17 cellular contexts compared by ENCODE assay signal in the genomic region with DNA sequence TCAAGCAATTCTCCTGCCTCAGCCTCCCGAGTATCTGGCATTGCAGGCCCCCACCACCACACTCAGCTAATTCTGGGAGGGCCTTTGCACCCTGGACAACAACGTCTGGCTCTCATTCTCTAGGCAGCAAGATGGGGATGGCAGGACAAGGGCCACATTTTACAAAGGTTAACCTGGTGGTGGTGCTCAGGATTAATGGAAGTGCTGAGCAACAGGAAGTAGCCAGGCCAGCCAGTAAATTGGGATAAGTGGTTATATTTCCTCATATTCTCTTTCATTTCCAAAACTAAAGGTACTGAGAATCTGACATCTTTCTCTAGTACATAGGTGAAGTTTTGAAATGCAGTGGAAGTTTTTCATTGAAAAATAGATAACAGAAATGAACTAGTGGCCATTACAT. TPM values are rescaled to one million over a fixed set of nuclear protein-coding genes. Genes with fewer than 3 reads are reported as not detected.
A peak's percentile ranks its signal among the peaks of the same experiment; 100 is the strongest.
DNase-seq lines count a peak whose midpoint lies in the region; ATAC-seq and TF ChIP-seq lines count a peak whose summit lies in the region.
"Had no signal": no experiment of that assay in that cellular context is flagged by ENCODE, and none has a peak within 500 bp of the region (broad histone marks: within the 10 kb centered on the region; RNA-seq: fewer than 3 reads in every experiment).

No MANE protein-coding gene starts in this region.

- H3K27ac ChIP-seq in heart right ventricle (peak overlapping the region in 7 of 10 donors; percentile 2 to 72 (median 56)), colonic mucosa (peak overlapping the region; percentile 6), mesenchymal stem cell (ENCODE audit: low read length, poor library complexity, severe bottlenecking) (no peak overlapping the region), aorta (ENCODE audit: low read depth in 1 of 2, low read length in 2 of 2) (peak overlapping the region; percentile 58 to 84)

- ATAC-seq in heart right ventricle (peak in 1 of 8 donors; percentile 25), left ventricle myocardium superior (no peak), aorta (ENCODE audit: low FRiP score) (no peak), GM19452 (IDR thresholded peaks at IDR 0.05; ENCODE audit: unreplicated experiment) (no peak)

- H2AFZ ChIP-seq in mesenchymal stem cell (ENCODE audit: low read depth, low read length) = no peak overlapping the region

- no peak overlapping the region for H3K4me3 ChIP-seq in heart right ventricle
- no peak overlapping the region for H3K4me3 ChIP-seq in colonic mucosa
- H3K4me3 ChIP-seq in mesenchymal stem cell (ENCODE audit: insufficient read depth in 1 of 2, low read depth in 1 of 2, low read length in 2 of 2) = no peak overlapping the region
- H3K4me3 ChIP-seq in aorta (ENCODE audit: low read length in 2 of 2) = no peak overlapping the region
- H3K4me3 ChIP-seq: adrenal gland, HAP-1 had no signal

- peaks cover 7 to 59% (median 39%) of the 10 kb centered on the region in 9 donors for H3K4me1 ChIP-seq in heart right ventricle
- no peaks in the 10 kb centered on the region for H3K4me1 ChIP-seq in colonic mucosa
- H3K4me1 ChIP-seq in mesenchymal stem cell (ENCODE audit: control insufficient read depth, insufficient read depth, low read depth, low read length) = peaks cover 1% of the 10 kb centered on the region
- peaks cover 4 to 6% of the 10 kb centered on the region in 2 donors for H3K4me1 ChIP-seq in aorta (ENCODE audit: control insufficient read depth in 1 of 2, insufficient read depth in 2 of 2, low read length in 2 of 2)

- in situ Hi-C loops in ACHN (cut with HindIII; ENCODE audit: low pct_ligation_motif_present, low pct_unique_long_range_greater_than_20kb, low sequenced_read_pairs) = no loop called here

- intact Hi-C loops in heart right ventricle (cut with DNase I) (loop anchor here in 4 of 10 donors (5.0 to 10.0 kb wide), 4 partner anchors 88 to 128 kb away; no protein-coding TSS in a partner anchor), left ventricle myocardium superior (cut with micrococcal nuclease) (no loop called here), colonic mucosa (cut with DNase I) (no loop called here), aorta (cut with DNase I) (loop anchor here in 1 of 2 donors (10.0 kb wide), 1 partner anchor 128 kb away; no protein-coding TSS in a partner anchor)

- no peak overlapping the region for H3K4ac ChIP-seq in mesenchymal stem cell (ENCODE audit: low read depth in 1 of 2, low read length in 2 of 2)

- H2BK5ac ChIP-seq in mesenchymal stem cell (ENCODE audit: low read depth, low read length, poor library complexity, severe bottlenecking) = no peak overlapping the region

- H3K27me3 ChIP-seq in heart right ventricle = no peaks in the 10 kb centered on the region
- H3K27me3 ChIP-seq in colonic mucosa = no peaks in the 10 kb centered on the region
- H3K27me3 ChIP-seq in mesenchymal stem cell (ENCODE audit: control insufficient read depth in 1 of 2, insufficient read depth in 1 of 2, low read length in 2 of 2) = no peaks in the 10 kb centered on the region
- H3K27me3 ChIP-seq in aorta (ENCODE audit: control insufficient read depth in 1 of 2, insufficient read depth in 2 of 2, low read length in 1 of 2) = no peaks in the 10 kb centered on the region
- H3K27me3 ChIP-seq: adrenal gland had no signal

- no peak overlapping the region for H3K18ac ChIP-seq in mesenchymal stem cell (ENCODE audit: low read depth in 1 of 2, low read length in 2 of 2)

- H3K36me3 ChIP-seq in heart right ventricle (peaks cover 0 to 4% (median 0%) of the 10 kb centered on the region in 9 donors), colonic mucosa (no peaks in the 10 kb centered on the region), mesenchymal stem cell (ENCODE audit: control insufficient read depth in 1 of 2, insufficient read depth in 2 of 2, low read depth in 1 of 2, low read length in 2 of 2) (no peaks in the 10 kb centered on the region), aorta (ENCODE audit: control insufficient read depth in 1 of 2, insufficient read depth in 2 of 2, low read length in 1 of 2) (no peaks in the 10 kb centered on the region)
- H3K36me3 ChIP-seq: adrenal gland, HAP-1 had no signal

- H3K14ac ChIP-seq in mesenchymal stem cell (ENCODE audit: low read length in 2 of 2) = no peak overlapping the region

- WGBS in heart right ventricle, 2 donors = 86 to 95% methylated on average over 2 of the region's 2 CpGs
- 88% methylated on average over 2 of the region's 2 CpGs for WGBS in mesenchymal stem cell
- WGBS in aorta, 2 donors = 74% methylated on average over 2 of the region's 2 CpGs

- TF ChIP-seq CTCF in heart right ventricle (IDR thresholded peaks at IDR 0.05) (no peak), colonic mucosa (IDR thresholded peaks at IDR 0.05) (no peak)

- no peak overlapping the region for H4K91ac ChIP-seq in mesenchymal stem cell (ENCODE audit: low read length)

- no peak overlapping the region for H3K4me2 ChIP-seq in mesenchymal stem cell (ENCODE audit: low read length, poor library complexity, severe bottlenecking)

- H3K9me3 ChIP-seq in heart right ventricle (no peaks in the 10 kb centered on the region), colonic mucosa (no peaks in the 10 kb centered on the region), mesenchymal stem cell (ENCODE audit: control insufficient read depth, low read length) (no peaks in the 10 kb centered on the region), aorta (ENCODE audit: control insufficient read depth, low read length) (no peaks in the 10 kb centered on the region)
- H3K9me3 ChIP-seq: adrenal gland, HAP-1 had no signal

- H3K79me1 ChIP-seq in mesenchymal stem cell (replicated peaks; ENCODE audit: low read length, poor library complexity, severe bottlenecking) = no peaks in the 10 kb centered on the region

- H2BK120ac ChIP-seq in mesenchymal stem cell (ENCODE audit: low read depth, low read length) = no peak overlapping the region

- no peak overlapping the region for H4K8ac ChIP-seq in mesenchymal stem cell (ENCODE audit: low read length)

- H3K9ac ChIP-seq in colonic mucosa (ENCODE audit: low read depth in 2 of 2, low read length in 2 of 2) (no peak overlapping the region), mesenchymal stem cell (ENCODE audit: low read length) (peak overlapping the region; percentile 91)

- no peak overlapping the region for H2AK5ac ChIP-seq in mesenchymal stem cell (ENCODE audit: low read length, severe bottlenecking)

- no peak for DNase-seq in heart right ventricle
- DNase-seq in left ventricle myocardium superior = no peak
- DNase-seq in colonic mucosa = no peak
- DNase-seq in mesenchymal stem cell = no peak
- no peak for DNase-seq in aorta
- no peak for DNase-seq in ACHN
- no peak for DNase-seq in stimulated activated naive CD4-positive, alpha-beta T cell (lab: John Stamatoyannopoulos, UW)
- DNase-seq: activated B cell treated with CpG ODN at 0.5 μM for 24 hours, Calu3, kidney, MV-4-11, NCI-H2171 treated with DMSO at 0.1 percent for 48 hours had no signal

- no peak overlapping the region for H2BK15ac ChIP-seq in mesenchymal stem cell (ENCODE audit: low read depth, poor library complexity, severe bottlenecking)

- H2BK12ac ChIP-seq in mesenchymal stem cell (ENCODE audit: low read length in 2 of 2) = no peak overlapping the region

- no peak overlapping the region for H3K23ac ChIP-seq in mesenchymal stem cell (ENCODE audit: low read length in 2 of 2)

RNA-seq across cellular contexts. Expression of gene ASPN, which starts 24.7 kb away (rescaled TPM):
- total RNA-seq in heart right ventricle = 10 to 100 TPM in 8 of 10 donors, 1 to 10 TPM in 2; 2.3 to 29.6 (median 19.4) TPM
- polyA plus RNA-seq in heart right ventricle = 10 to 100 TPM in 1 of 2 donors, 1 to 10 TPM in 1; 3.2 to 11.4 TPM
- 4.5 TPM for total RNA-seq in left ventricle myocardium superior
- 1 to 10 TPM in 1 of 2 donors, under 1 TPM in 1; 0.40 to 7.6 TPM for total RNA-seq in colonic mucosa
- polyA plus RNA-seq in mesenchymal stem cell (2013, experiment 1 of 2) = 3.5 TPM
- polyA plus RNA-seq in mesenchymal stem cell (2013, experiment 2 of 2) = 3.7 TPM
- total RNA-seq in aorta = 100 to 1,000 TPM in 1 of 2 donors, 10 to 100 TPM in 1; 79.8 to 113 TPM
- 100 to 1,000 TPM in 1 of 2 donors, 10 to 100 TPM in 1; 82.1 to 227 TPM for polyA plus RNA-seq in aorta
- total RNA-seq: activated B cell treated with CpG ODN at 0.5 μM for 24 hours; Calu3; dermis microvascular lymphatic vessel endothelial cell; natural killer cell treated with Interleukin-12 subunit alpha and Interleukin-12 subunit beta and Interleukin-15 and Interleukin-18, amount 100 ng/mL, for 72 hours had no signal

RNA-seq across cellular contexts. Expression of gene ECM2, which starts 28.8 kb away (rescaled TPM):
- total RNA-seq in heart right ventricle (10 to 100 TPM in 3 of 10 donors, 1 to 10 TPM in 7; 4.2 to 14.9 (median 9.2) TPM), left ventricle myocardium superior (5.3 TPM), colonic mucosa (1 to 10 TPM in 1 of 2 donors, under 1 TPM in 1; 0.30 to 3.8 TPM), aorta (10 to 100 TPM; 54.6 to 65.6 TPM)
- polyA plus RNA-seq in heart right ventricle (1 to 10 TPM; 2.1 to 8.0 TPM), aorta (100 to 1,000 TPM in 1 of 2 donors, 10 to 100 TPM in 1; 47.8 to 102 TPM)
- polyA plus RNA-seq in mesenchymal stem cell (2013, experiment 1 of 2) = 0.18 TPM
- polyA plus RNA-seq in mesenchymal stem cell (2013, experiment 2 of 2) = 0.25 TPM
- total RNA-seq: activated B cell treated with CpG ODN at 0.5 μM for 24 hours; Calu3; dermis microvascular lymphatic vessel endothelial cell; natural killer cell treated with Interleukin-12 subunit alpha and Interleukin-12 subunit beta and Interleukin-15 and Interleukin-18, amount 100 ng/mL, for 72 hours had no signal
